In genomic region chr21:46003575-46004007, GRCh38 we compare ENCODE assay signal across 20 cellular contexts. TPM values are rescaled to one million over a fixed set of nuclear protein-coding genes. Genes with fewer than 3 reads are reported as not detected.
DNase-seq lines count a peak whose midpoint lies in the region; ATAC-seq and TF ChIP-seq lines count a peak whose summit lies in the region.
"Had no signal": no experiment of that assay in that cellular context is flagged by ENCODE, and none has a peak within 500 bp of the region (broad histone marks: within the 10 kb centered on the region; RNA-seq: fewer than 3 reads in every experiment).

No MANE protein-coding gene starts in this region.

- H4K91ac ChIP-seq in neuronal stem cell (ENCODE audit: low read depth, low read length, poor library complexity): no peak overlapping the region

- H3K4me2 ChIP-seq in DND-41 (ENCODE audit: insufficient read depth, low read length) (no peak overlapping the region), neuronal stem cell (ENCODE audit: insufficient read depth, low read length, poor library complexity, severe bottlenecking) (no peak overlapping the region)

- intact Hi-C loops in left ventricle myocardium superior (cut with micrococcal nuclease): no loop called here

- no peak overlapping the region for H3K4ac ChIP-seq in neuronal stem cell (ENCODE audit: low read length)

- H3K36me3 ChIP-seq in DND-41 (ENCODE audit: insufficient read depth, low read length) (no peaks in the 10 kb centered on the region), RWPE2 (ENCODE audit: low read depth) (no peaks in the 10 kb centered on the region), neuronal stem cell (replicated peaks in 1 of 2; ENCODE audit: control insufficient read depth in 2 of 2, insufficient read depth in 2 of 2, low read length in 2 of 2) (peaks cover 0 to 13% of the 10 kb centered on the region in 2 donors)

- no peaks in the 10 kb centered on the region for H3K27me3 ChIP-seq in DND-41 (ENCODE audit: insufficient read depth, low read length, poor library complexity)
- no peaks in the 10 kb centered on the region for H3K27me3 ChIP-seq in RWPE2 (ENCODE audit: insufficient read depth, poor library complexity, severe bottlenecking)
- no peaks in the 10 kb centered on the region for H3K27me3 ChIP-seq in neuronal stem cell (ENCODE audit: control insufficient read depth in 3 of 3, insufficient read depth in 3 of 3, low read depth in 1 of 3, low read length in 3 of 3)
- H3K27me3 ChIP-seq: cardiac muscle cell, SJSA1, testis had no signal

- H2BK5ac ChIP-seq in neuronal stem cell (ENCODE audit: low read length): no peak overlapping the region

- peaks cover 1% of the 10 kb centered on the region for H3K79me1 ChIP-seq in neuronal stem cell (ENCODE audit: low read depth, low read length)

- H3K79me2 ChIP-seq in DND-41 (ENCODE audit: insufficient read depth, low read length): no peaks in the 10 kb centered on the region

- H3K4me3 ChIP-seq in DND-41 (ENCODE audit: low read depth in 1 of 2, low read length in 2 of 2) (no peak overlapping the region), RWPE2 (ENCODE audit: severe bottlenecking) (no peak overlapping the region), neuronal stem cell (ENCODE audit: low read length in 2 of 2) (no peak overlapping the region)
- H3K4me3 ChIP-seq: cardiac muscle cell, SJSA1, testis had no signal

- TF ChIP-seq CTCF in DND-41 (IDR thresholded peaks at IDR 0.05; ENCODE audit: borderline replicate concordance, extremely low read depth, low read length, poor library complexity, severe bottlenecking) (no peak), RWPE2 (IDR thresholded peaks at IDR 0.05; ENCODE audit: poor library complexity, severe bottlenecking) (no peak), GM10266 (IDR thresholded peaks at IDR 0.05; ENCODE audit: control insufficient read depth, insufficient read depth, low read depth, missing control alignments) (no peak), omental fat pad (IDR thresholded peaks at IDR 0.05) (no peak)

- DNase-seq in DND-41 (peak; percentile 2), RWPE2 (ENCODE audit: low spot score) (peak; percentile 65), left ventricle myocardium superior (peak; percentile 36), neuronal stem cell (ENCODE audit: low spot score) (no peak), GM10266 (ENCODE audit: extremely low spot score) (no peak), omental fat pad (ENCODE audit: low spot score) (no peak)
- DNase-seq: activated CD8-positive, alpha-beta memory T cell treated with anti-CD3 and anti-CD28 coated beads for 24 hours; effector CD4-positive, alpha-beta T cell; GF-D8; NCI-H1436; NCI-H526 treated with DMSO at 0.1 percent for 48 hours; OCI-M1; T-helper 2 cell had no signal

- WGBS in neuronal stem cell (ENCODE audit: extremely low coverage in 2 of 2, insufficient read length in 2 of 2, insufficient replicate concordance in 1 of 2), 2 donors: no CpG with 5 or more reads among the region's 42 CpGs

- ATAC-seq in DND-41 (ENCODE audit: insufficient read depth, low read depth) (no peak), RWPE2 (ENCODE audit: low read depth) (no peak), left ventricle myocardium superior (no peak), HG02642 (IDR thresholded peaks at IDR 0.05; ENCODE audit: poor library complexity, unreplicated experiment) (no peak), omental fat pad (ENCODE audit: low FRiP score) (no peak), HG02840 (IDR thresholded peaks at IDR 0.05; ENCODE audit: low FRiP score, unreplicated experiment) (no peak)
- ATAC-seq: HCT116; naive thymus-derived CD8-positive, alpha-beta T cell had no signal

- no peak overlapping the region for H2AK5ac ChIP-seq in neuronal stem cell (ENCODE audit: low read depth, low read length)

- no peak overlapping the region for H3K14ac ChIP-seq in neuronal stem cell (ENCODE audit: low read length)

- H2BK12ac ChIP-seq in neuronal stem cell (ENCODE audit: low read length): no peak overlapping the region

- H4K20me1 ChIP-seq in DND-41 (ENCODE audit: insufficient read depth, low read length): no peaks in the 10 kb centered on the region

- no peak overlapping the region for H2BK15ac ChIP-seq in neuronal stem cell (ENCODE audit: low read length)

- no peak overlapping the region for H2AFZ ChIP-seq in DND-41 (ENCODE audit: low read depth, low read length)
- H2AFZ ChIP-seq in neuronal stem cell (ENCODE audit: low read length): no peak overlapping the region

- no peak overlapping the region for H4K8ac ChIP-seq in neuronal stem cell (ENCODE audit: low read depth, low read length)

- H3K9ac ChIP-seq in DND-41 (ENCODE audit: low read depth, low read length): no peak overlapping the region
- H3K9ac ChIP-seq in neuronal stem cell (ENCODE audit: low read depth, low read length, poor library complexity): no peak overlapping the region

- peak overlapping the region; percentile 98 for H3K23ac ChIP-seq in neuronal stem cell (ENCODE audit: low read depth, low read length, poor library complexity)

- H2BK120ac ChIP-seq in neuronal stem cell (ENCODE audit: low read depth, low read length): no peak overlapping the region

- H3K27ac ChIP-seq in DND-41 (ENCODE audit: low read length) (no peak overlapping the region), RWPE2 (ENCODE audit: poor library complexity, severe bottlenecking) (no peak overlapping the region), neuronal stem cell (replicated peaks; ENCODE audit: low read length) (no peak overlapping the region)
- H3K27ac ChIP-seq: SJSA1 had no signal

- H3K9me3 ChIP-seq in DND-41 (ENCODE audit: insufficient read depth, low read length, severe bottlenecking): no peaks in the 10 kb centered on the region
- H3K9me3 ChIP-seq in RWPE2 (ENCODE audit: severe bottlenecking): no peaks in the 10 kb centered on the region
- H3K9me3 ChIP-seq in neuronal stem cell (replicated peaks in 1 of 2; ENCODE audit: control insufficient read depth in 2 of 2, insufficient read depth in 1 of 2, low read depth in 1 of 2, low read length in 2 of 2): no peaks in the 10 kb centered on the region
- H3K9me3 ChIP-seq: testis had no signal

- H3K4me1 ChIP-seq in DND-41 (ENCODE audit: insufficient read depth, low read length): no peaks in the 10 kb centered on the region
- H3K4me1 ChIP-seq in RWPE2 (ENCODE audit: insufficient read depth, poor library complexity, severe bottlenecking): no peaks in the 10 kb centered on the region
- no peaks in the 10 kb centered on the region for H3K4me1 ChIP-seq in neuronal stem cell (ENCODE audit: control insufficient read depth in 2 of 2, insufficient read depth in 1 of 2, low read depth in 1 of 2, low read length in 2 of 2)
- H3K4me1 ChIP-seq: SJSA1, testis had no signal

- no peak overlapping the region for H3K18ac ChIP-seq in neuronal stem cell (ENCODE audit: low read length)

RNA-seq across cellular contexts. Expression of gene COL6A1, which starts 22.0 kb away (rescaled TPM):
- total RNA-seq in left ventricle myocardium superior (188 TPM), omental fat pad (1,000 to 10,000 TPM in 1 of 4 donors, 100 to 1,000 TPM in 3; 410 to 1,024 (median 521) TPM)
- 54.3 TPM for polyA plus RNA-seq in neuronal stem cell (2013, experiment 1 of 2)
- 53.4 TPM for polyA plus RNA-seq in neuronal stem cell (2013, experiment 2 of 2)

Comparison
In these comparisons a context has a peak if more than half of its experiments do, and no peak if none do; other contexts are left out.
1. DNase-seq: peak in DND-41 (single experiment), RWPE2 (single experiment) and left ventricle myocardium superior (single experiment); none in neuronal stem cell (single experiment), GM10266 (single experiment) and omental fat pad (single experiment).